In genomic region chr9:18397076-18397475, GRCh38 we compare ENCODE assay signal across 29 cellular contexts.
"Had no signal": no experiment of that assay in that cellular context is flagged by ENCODE, and none has a peak within 500 bp of the region (broad histone marks: within the 10 kb centered on the region; RNA-seq: fewer than 3 reads in every experiment).

No MANE protein-coding gene starts in this region.

- H3K27ac ChIP-seq: ascending aorta, breast epithelium, cardiac muscle cell, colonic mucosa, dorsolateral prefrontal cortex, esophagus muscularis mucosa, foreskin keratinocyte, gastrocnemius medialis, heart left ventricle had no signal

- H3K4me1 ChIP-seq: colonic mucosa had no signal

- DNase-seq: activated CD4-positive, alpha-beta memory T cell treated with anti-CD3 and anti-CD28 coated beads for 36 hours; activated CD4-positive, alpha-beta T cell treated with anti-CD3 and anti-CD28 coated beads for 36 hours; activated CD4-positive, alpha-beta T cell treated with anti-CD3 and anti-CD28 coated beads, Interleukin-2, amount 10 ng/mL, durations not matched to agents 24 days and 14 days; activated CD4-positive, CD25-positive, alpha-beta regulatory T cell; activated CD4-positive, CD25-positive, alpha-beta regulatory T cell treated with anti-CD3 and anti-CD28 coated beads, Interleukin-2, amount 50 U/mL, for 72 hours; activated CD8-positive, alpha-beta memory T cell treated with anti-CD3 and anti-CD28 coated beads, Interleukin-2, amount 10 ng/mL, durations not matched to agents 7 days and 5 days; activated CD8-positive, alpha-beta memory T cell treated with anti-CD3 and anti-CD28 coated beads, Interleukin-2, amount 50 U/mL, for 4 hours; activated CD8-positive, alpha-beta T cell treated with anti-CD3 and anti-CD28 coated beads, Interleukin-2, amount 10 ng/mL, durations not matched to agents 7 days and 5 days; activated effector memory CD4-positive, alpha-beta T cell treated with anti-CD3 and anti-CD28 coated beads, Interleukin-2, amount 50 U/mL, for 16 hours; activated naive CD4-positive, alpha-beta T cell treated with anti-CD3 and anti-CD28 coated beads for 36 hours; activated naive CD8-positive, alpha-beta T cell treated with anti-CD3 and anti-CD28 coated beads for 36 hours; activated T-cell treated with anti-CD3 and anti-CD28 coated beads, Interleukin-2, amount 50 U/mL, for 1 hour; activated T-cell treated with anti-CD3 and anti-CD28 coated beads, Interleukin-2, amount 50 U/mL, for 48 hours; central memory CD4-positive, alpha-beta T cell; cerebellar nuclear complex; colonic mucosa; dorsolateral prefrontal cortex; effector memory CD4-positive, alpha-beta T cell; endodermal cell; erythroblast; foreskin keratinocyte; gastrocnemius medialis; glutamatergic neuron; heart left ventricle; T-helper 2 cell had no signal

- H3K4me3 ChIP-seq: ascending aorta, breast epithelium, cardiac muscle cell, colonic mucosa, dorsolateral prefrontal cortex, esophagus muscularis mucosa, gastrocnemius medialis, heart left ventricle had no signal

- H3K9me3 ChIP-seq: ascending aorta, breast epithelium, colonic mucosa, esophagus muscularis mucosa, gastrocnemius medialis, heart left ventricle had no signal

- H3K36me3 ChIP-seq: ascending aorta, breast epithelium, cardiac muscle cell, colonic mucosa, esophagus muscularis mucosa, gastrocnemius medialis, heart left ventricle had no signal

- H3K27me3 ChIP-seq: ascending aorta, breast epithelium, cardiac muscle cell, colonic mucosa, dorsolateral prefrontal cortex, esophagus muscularis mucosa, foreskin keratinocyte, gastrocnemius medialis, heart left ventricle had no signal
